Comparison of ENCODE assay signal across 2 cellular contexts in the genomic region with DNA sequence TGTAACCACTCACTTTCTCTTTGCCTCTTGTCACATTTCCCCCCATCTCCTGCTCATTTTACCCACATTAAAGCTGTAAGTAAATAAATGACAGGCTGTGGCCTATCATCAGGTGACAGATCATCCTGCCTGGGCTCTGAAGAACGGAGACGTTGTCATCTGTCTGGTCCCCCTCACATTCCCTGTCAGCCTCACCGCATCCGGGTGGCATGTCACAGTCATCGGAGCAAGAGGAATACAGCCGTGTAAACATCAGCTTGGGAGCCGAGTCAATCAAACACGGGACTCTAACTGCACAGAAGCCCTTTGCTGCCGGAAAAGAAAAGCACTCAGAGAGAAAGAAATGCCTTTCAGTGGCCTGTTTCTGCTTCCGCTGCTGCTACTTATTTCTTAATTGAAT.
TF ChIP-seq lines count a peak whose summit lies in the region.

No MANE protein-coding gene starts in this region.

TF ChIP-seq in GM23338, 12 proteins besides CTCF, POLR2A, EP300 and RAD21 (continued from another document and continues in another):
- TF ChIP-seq, protein P1, sequence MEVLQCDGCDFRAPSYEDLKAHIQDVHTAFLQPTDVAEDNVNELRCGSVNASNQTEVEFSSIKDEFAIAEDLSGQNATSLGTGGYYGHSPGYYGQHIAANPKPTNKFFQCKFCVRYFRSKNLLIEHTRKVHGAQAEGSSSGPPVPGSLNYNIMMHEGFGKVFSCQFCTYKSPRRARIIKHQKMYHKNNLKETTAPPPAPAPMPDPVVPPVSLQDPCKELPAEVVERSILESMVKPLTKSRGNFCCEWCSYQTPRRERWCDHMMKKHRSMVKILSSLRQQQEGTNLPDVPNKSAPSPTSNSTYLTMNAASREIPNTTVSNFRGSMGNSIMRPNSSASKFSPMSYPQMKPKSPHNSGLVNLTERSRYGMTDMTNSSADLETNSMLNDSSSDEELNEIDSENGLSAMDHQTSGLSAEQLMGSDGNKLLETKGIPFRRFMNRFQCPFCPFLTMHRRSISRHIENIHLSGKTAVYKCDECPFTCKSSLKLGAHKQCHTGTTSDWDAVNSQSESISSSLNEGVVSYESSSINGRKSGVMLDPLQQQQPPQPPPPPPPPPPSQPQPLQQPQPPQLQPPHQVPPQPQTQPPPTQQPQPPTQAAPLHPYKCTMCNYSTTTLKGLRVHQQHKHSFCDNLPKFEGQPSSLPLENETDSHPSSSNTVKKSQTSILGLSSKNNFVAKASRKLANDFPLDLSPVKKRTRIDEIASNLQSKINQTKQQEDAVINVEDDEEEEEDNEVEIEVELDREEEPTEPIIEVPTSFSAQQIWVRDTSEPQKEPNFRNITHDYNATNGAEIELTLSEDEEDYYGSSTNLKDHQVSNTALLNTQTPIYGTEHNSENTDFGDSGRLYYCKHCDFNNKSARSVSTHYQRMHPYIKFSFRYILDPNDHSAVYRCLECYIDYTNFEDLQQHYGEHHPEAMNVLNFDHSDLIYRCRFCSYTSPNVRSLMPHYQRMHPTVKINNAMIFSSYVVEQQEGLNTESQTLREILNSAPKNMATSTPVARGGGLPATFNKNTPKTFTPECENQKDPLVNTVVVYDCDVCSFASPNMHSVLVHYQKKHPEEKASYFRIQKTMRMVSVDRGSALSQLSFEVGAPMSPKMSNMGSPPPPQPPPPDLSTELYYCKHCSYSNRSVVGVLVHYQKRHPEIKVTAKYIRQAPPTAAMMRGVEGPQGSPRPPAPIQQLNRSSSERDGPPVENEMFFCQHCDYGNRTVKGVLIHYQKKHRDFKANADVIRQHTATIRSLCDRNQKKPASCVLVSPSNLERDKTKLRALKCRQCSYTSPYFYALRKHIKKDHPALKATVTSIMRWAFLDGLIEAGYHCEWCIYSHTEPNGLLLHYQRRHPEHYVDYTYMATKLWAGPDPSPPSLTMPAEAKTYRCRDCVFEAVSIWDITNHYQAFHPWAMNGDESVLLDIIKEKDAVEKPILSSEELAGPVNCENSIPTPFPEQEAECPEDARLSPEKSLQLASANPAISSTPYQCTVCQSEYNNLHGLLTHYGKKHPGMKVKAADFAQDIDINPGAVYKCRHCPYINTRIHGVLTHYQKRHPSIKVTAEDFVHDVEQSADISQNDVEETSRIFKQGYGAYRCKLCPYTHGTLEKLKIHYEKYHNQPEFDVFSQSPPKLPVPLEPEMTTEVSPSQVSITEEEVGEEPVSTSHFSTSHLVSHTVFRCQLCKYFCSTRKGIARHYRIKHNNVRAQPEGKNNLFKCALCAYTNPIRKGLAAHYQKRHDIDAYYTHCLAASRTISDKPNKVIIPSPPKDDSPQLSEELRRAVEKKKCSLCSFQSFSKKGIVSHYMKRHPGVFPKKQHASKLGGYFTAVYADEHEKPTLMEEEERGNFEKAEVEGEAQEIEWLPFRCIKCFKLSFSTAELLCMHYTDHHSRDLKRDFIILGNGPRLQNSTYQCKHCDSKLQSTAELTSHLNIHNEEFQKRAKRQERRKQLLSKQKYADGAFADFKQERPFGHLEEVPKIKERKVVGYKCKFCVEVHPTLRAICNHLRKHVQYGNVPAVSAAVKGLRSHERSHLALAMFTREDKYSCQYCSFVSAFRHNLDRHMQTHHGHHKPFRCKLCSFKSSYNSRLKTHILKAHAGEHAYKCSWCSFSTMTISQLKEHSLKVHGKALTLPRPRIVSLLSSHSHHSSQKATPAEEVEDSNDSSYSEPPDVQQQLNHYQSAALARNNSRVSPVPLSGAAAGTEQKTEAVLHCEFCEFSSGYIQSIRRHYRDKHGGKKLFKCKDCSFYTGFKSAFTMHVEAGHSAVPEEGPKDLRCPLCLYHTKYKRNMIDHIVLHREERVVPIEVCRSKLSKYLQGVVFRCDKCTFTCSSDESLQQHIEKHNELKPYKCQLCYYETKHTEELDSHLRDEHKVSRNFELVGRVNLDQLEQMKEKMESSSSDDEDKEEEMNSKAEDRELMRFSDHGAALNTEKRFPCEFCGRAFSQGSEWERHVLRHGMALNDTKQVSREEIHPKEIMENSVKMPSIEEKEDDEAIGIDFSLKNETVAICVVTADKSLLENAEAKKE (CRISPR knock-in tag; IDR thresholded peaks at IDR 0.05) = no peak
- TF ChIP-seq ZNF114 (CRISPR knock-in tag; IDR thresholded peaks at IDR 0.05) (no peak), NANOG (IDR thresholded peaks at IDR 0.05; ENCODE audit: borderline replicate concordance) (no peak), EZH2 (IDR thresholded peaks at IDR 0.05; ENCODE audit: low read depth, unreplicated experiment) (no peak), JUNB (IDR thresholded peaks at IDR 0.05; ENCODE audit: unreplicated experiment) (no peak), POLR2AphosphoS5 (IDR thresholded peaks at IDR 0.05; ENCODE audit: low read depth) (no peak), STAT1 (IDR thresholded peaks at IDR 0.05; ENCODE audit: unreplicated experiment) (no peak), ZNF331 (CRISPR knock-in tag; IDR thresholded peaks at IDR 0.05; ENCODE audit: low read depth) (no peak)
- TF ChIP-seq, protein P2, sequence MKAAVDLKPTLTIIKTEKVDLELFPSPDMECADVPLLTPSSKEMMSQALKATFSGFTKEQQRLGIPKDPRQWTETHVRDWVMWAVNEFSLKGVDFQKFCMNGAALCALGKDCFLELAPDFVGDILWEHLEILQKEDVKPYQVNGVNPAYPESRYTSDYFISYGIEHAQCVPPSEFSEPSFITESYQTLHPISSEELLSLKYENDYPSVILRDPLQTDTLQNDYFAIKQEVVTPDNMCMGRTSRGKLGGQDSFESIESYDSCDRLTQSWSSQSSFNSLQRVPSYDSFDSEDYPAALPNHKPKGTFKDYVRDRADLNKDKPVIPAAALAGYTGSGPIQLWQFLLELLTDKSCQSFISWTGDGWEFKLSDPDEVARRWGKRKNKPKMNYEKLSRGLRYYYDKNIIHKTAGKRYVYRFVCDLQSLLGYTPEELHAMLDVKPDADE (IDR thresholded peaks at IDR 0.05) = no peak
- TF ChIP-seq, protein P3, sequence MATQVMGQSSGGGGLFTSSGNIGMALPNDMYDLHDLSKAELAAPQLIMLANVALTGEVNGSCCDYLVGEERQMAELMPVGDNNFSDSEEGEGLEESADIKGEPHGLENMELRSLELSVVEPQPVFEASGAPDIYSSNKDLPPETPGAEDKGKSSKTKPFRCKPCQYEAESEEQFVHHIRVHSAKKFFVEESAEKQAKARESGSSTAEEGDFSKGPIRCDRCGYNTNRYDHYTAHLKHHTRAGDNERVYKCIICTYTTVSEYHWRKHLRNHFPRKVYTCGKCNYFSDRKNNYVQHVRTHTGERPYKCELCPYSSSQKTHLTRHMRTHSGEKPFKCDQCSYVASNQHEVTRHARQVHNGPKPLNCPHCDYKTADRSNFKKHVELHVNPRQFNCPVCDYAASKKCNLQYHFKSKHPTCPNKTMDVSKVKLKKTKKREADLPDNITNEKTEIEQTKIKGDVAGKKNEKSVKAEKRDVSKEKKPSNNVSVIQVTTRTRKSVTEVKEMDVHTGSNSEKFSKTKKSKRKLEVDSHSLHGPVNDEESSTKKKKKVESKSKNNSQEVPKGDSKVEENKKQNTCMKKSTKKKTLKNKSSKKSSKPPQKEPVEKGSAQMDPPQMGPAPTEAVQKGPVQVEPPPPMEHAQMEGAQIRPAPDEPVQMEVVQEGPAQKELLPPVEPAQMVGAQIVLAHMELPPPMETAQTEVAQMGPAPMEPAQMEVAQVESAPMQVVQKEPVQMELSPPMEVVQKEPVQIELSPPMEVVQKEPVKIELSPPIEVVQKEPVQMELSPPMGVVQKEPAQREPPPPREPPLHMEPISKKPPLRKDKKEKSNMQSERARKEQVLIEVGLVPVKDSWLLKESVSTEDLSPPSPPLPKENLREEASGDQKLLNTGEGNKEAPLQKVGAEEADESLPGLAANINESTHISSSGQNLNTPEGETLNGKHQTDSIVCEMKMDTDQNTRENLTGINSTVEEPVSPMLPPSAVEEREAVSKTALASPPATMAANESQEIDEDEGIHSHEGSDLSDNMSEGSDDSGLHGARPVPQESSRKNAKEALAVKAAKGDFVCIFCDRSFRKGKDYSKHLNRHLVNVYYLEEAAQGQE (IDR thresholded peaks at IDR 0.05; ENCODE audit: unreplicated experiment) = no peak

TF ChIP-seq in H1, 55 proteins besides CTCF, POLR2A, EP300 and RAD21 (continued from another document):
- TF ChIP-seq, protein P4, sequence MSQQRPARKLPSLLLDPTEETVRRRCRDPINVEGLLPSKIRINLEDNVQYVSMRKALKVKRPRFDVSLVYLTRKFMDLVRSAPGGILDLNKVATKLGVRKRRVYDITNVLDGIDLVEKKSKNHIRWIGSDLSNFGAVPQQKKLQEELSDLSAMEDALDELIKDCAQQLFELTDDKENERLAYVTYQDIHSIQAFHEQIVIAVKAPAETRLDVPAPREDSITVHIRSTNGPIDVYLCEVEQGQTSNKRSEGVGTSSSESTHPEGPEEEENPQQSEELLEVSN (IDR thresholded peaks at IDR 0.05) = no peak
- TF ChIP-seq TAF1 (IDR thresholded peaks at IDR 0.05; ENCODE audit: low read depth, low read length) (no peak), SIX5 (IDR thresholded peaks at IDR 0.05; ENCODE audit: low read depth, low read length) (no peak), TCF12 (IDR thresholded peaks at IDR 0.05; ENCODE audit: low read depth, low read length) (no peak)
TF ChIP-seq in H1: peak in this region for 0.
